Comparison of ENCODE assay signal across 27 cellular contexts in genomic region chr2:75226617-75227016, GRCh38.
"Had no signal": no experiment of that assay in that cellular context is flagged by ENCODE, and none has a peak within 500 bp of the region (broad histone marks: within the 10 kb centered on the region; RNA-seq: fewer than 3 reads in every experiment).

No MANE protein-coding gene starts in this region.

- H3K36me3 ChIP-seq: stomach, suprapubic skin, thoracic aorta, thyroid gland, tibial artery, tibial nerve, transverse colon, upper lobe of left lung, upper lobe of right lung, uterus, vagina had no signal

- FAIRE-seq: urothelium cell line had no signal

- DNase-seq: stimulated activated CD4-positive, alpha-beta T cell treated with anti-CD3 and anti-CD28 coated beads, Interleukin-2, amount 100 ng/mL, for 48 hours; stimulated activated CD4-positive, alpha-beta T cell treated with anti-CD3 and anti-CD28 coated beads, Interleukin-4, amount 100 ng/mL, for 1 hour; stimulated activated CD4-positive, alpha-beta T cell treated with anti-CD3 and anti-CD28 coated beads, Interleukin-4, amount 100 ng/mL, for 24 hours; stimulated activated CD4-positive, alpha-beta T cell treated with anti-CD3 and anti-CD28 coated beads, Interleukin-4, amount 100 ng/mL, for 4 hours; stimulated activated CD8-positive, alpha-beta memory T cell treated with anti-CD3 and anti-CD28 coated beads, Interleukin-4, amount 100 ng/mL, for 48 hours; stimulated activated naive B cell treated with anti-CD40 and anti-IgM and Interleukin-4, amounts not matched to agents 10 μg/mL and 1 μg/mL and 100 μg/mL, for 72 hours; stimulated activated naive CD4-positive, alpha-beta T cell; stimulated activated naive CD4-positive, alpha-beta T cell treated with Interleukin-2 at 50 U/mL for 16 hours; stimulated activated naive CD8-positive, alpha-beta T cell treated with anti-CD3 and anti-CD28 coated beads, Interleukin-15, amount 100 ng/mL, for 72 hours; stimulated activated naive CD8-positive, alpha-beta T cell treated with anti-CD3 and anti-CD28 coated beads, Interleukin-15, Interleukin-2, amounts not matched to agents 100 U/mL and 50 U/mL, for 24 hours; stomach; substantia nigra; testis; thyroid gland; tibial artery; transverse colon; trophoblast cell; upper lobe of left lung; upper lobe of right lung; uterus had no signal

- H3K4me1 ChIP-seq: stomach, suprapubic skin, testis, thyroid gland, tibial artery, tibial nerve, transverse colon, upper lobe of left lung, upper lobe of right lung, uterus, vagina had no signal

- H3K27ac ChIP-seq: stomach, suprapubic skin, testis, thoracic aorta, thyroid gland, tibial artery, tibial nerve, transverse colon, upper lobe of left lung, upper lobe of right lung, uterus, vagina had no signal

- H3K27me3 ChIP-seq: stomach, suprapubic skin, testis, thyroid gland, tibial artery, tibial nerve, transverse colon, upper lobe of left lung, upper lobe of right lung, uterus, vagina had no signal

- ATAC-seq: stimulated activated effector memory CD8-positive, alpha-beta T cell treated with anti-CD3 and anti-CD28 coated beads, Interleukin-12 subunit alpha, Interleukin-12 subunit beta, amount 100 ng/mL, for 72 hours; stimulated activated memory B cell treated with anti-CD40 and anti-IgM and Interleukin-4, amounts not matched to agents 10 μg/mL and 1 μg/mL and 100 μg/mL, for 72 hours; stimulated activated naive B cell treated with anti-CD40 and anti-IgM and Interleukin-4, amounts not matched to agents 10 μg/mL and 1 μg/mL and 100 μg/mL, for 72 hours; stimulated activated naive CD8-positive, alpha-beta T cell treated with anti-CD3 and anti-CD28 coated beads, Interleukin-15, amount 100 ng/mL, for 72 hours; stimulated activated naive CD8-positive, alpha-beta T cell treated with anti-CD3 and anti-CD28 coated beads, Interleukin-15, Interleukin-2, amounts not matched to agents 100 U/mL and 50 U/mL, for 24 hours; upper lobe of right lung had no signal

- H3K4me3 ChIP-seq: stomach, suprapubic skin, testis, thoracic aorta, thyroid gland, tibial artery, tibial nerve, transverse colon, upper lobe of left lung, upper lobe of right lung, uterus, vagina had no signal

- H3K9me3 ChIP-seq: stomach, suprapubic skin, testis, thoracic aorta, thyroid gland, tibial artery, tibial nerve, transverse colon, upper lobe of left lung, upper lobe of right lung, uterus, vagina had no signal
